Comparison of ENCODE assay signal across 1 cellular context in genomic region chr5:1465966-1466471, GRCh38.
TF ChIP-seq lines count a peak whose summit lies in the region.

No MANE protein-coding gene starts in this region.

TF ChIP-seq in H1, 55 proteins besides CTCF, POLR2A, EP300 and RAD21:
- no peak for TF ChIP-seq MAFK (IDR thresholded peaks at IDR 0.05; ENCODE audit: low read depth, low read length)
- TF ChIP-seq CTBP2 (IDR thresholded peaks at IDR 0.05; ENCODE audit: borderline replicate concordance, insufficient read depth, insufficient read length, low read length) = no peak
- TF ChIP-seq RNF2 (IDR thresholded peaks at IDR 0.05; ENCODE audit: borderline replicate concordance, low read depth, low read length, missing control alignments, poor library complexity, severe bottlenecking) = no peak
- no peak for TF ChIP-seq EZH2 (IDR thresholded peaks at IDR 0.05; ENCODE audit: low read depth, low read length, severe bottlenecking)
- TF ChIP-seq SIN3A (conservative IDR thresholded peaks at IDR 0.05 in 1 of 2, IDR thresholded peaks at IDR 0.05 in 1 of 2; ENCODE audit: low read depth in 1 of 2, low read length in 2 of 2) = no peak
- TF ChIP-seq, protein P1, sequence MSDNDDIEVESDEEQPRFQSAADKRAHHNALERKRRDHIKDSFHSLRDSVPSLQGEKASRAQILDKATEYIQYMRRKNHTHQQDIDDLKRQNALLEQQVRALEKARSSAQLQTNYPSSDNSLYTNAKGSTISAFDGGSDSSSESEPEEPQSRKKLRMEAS (IDR thresholded peaks at IDR 0.05) = no peak
- TF ChIP-seq KDM4A (IDR thresholded peaks at IDR 0.05; ENCODE audit: low read depth, low read length, severe bottlenecking) = no peak
- no peak for TF ChIP-seq BRCA1 (IDR thresholded peaks at IDR 0.05; ENCODE audit: low read depth, low read length)
- TF ChIP-seq BCL11A (IDR thresholded peaks at IDR 0.05; ENCODE audit: low read depth in 2 of 2, low read length in 2 of 2) = no peak
- no peak for TF ChIP-seq TEAD4 (IDR thresholded peaks at IDR 0.05; ENCODE audit: low read depth, low read length)
- TF ChIP-seq SRF (IDR thresholded peaks at IDR 0.05; ENCODE audit: low read depth, low read length) = no peak
- no peak for TF ChIP-seq BACH1 (IDR thresholded peaks at IDR 0.05; ENCODE audit: low read length)
